In genomic region chr2:127408004-127408806, GRCh38 we compare ENCODE assay signal across 1 cellular context.
TF ChIP-seq lines count a peak whose summit lies in the region.

No MANE protein-coding gene starts in this region.

TF ChIP-seq in HepG2, 621 proteins besides CTCF, POLR2A, EP300 and RAD21 (continued from another document and continues in another):
- TF ChIP-seq PAXIP1 (CRISPR knock-in tag; conservative IDR thresholded peaks at IDR 0.05) (no peak; the same call in 1 of the 2 replicates), CBX5 (CRISPR knock-in tag; IDR thresholded peaks at IDR 0.05; ENCODE audit: borderline replicate concordance) (0 out of 2 replicates have a peak, but pooled peaks have one; percentile 57), ARNTL (CRISPR knock-in tag; IDR thresholded peaks at IDR 0.05) (no peak; the same call in 1 of the 2 replicates), CREM (IDR thresholded peaks at IDR 0.05) (no peak), CREM (CRISPR knock-in tag; IDR thresholded peaks at IDR 0.05) (no peak), ZBTB46 (CRISPR knock-in tag; IDR thresholded peaks at IDR 0.05; ENCODE audit: borderline replicate concordance) (no peak), NFIB (CRISPR knock-in tag; IDR thresholded peaks at IDR 0.05; ENCODE audit: borderline replicate concordance) (no peak), ZNF781 (CRISPR knock-in tag; IDR thresholded peaks at IDR 0.05; ENCODE audit: borderline replicate concordance, not compliant biosample characterization) (no peak), CCDC6 (CRISPR knock-in tag; IDR thresholded peaks at IDR 0.05) (peak; percentile 93), MEIS2 (CRISPR knock-in tag; IDR thresholded peaks at IDR 0.05) (peak; percentile 21; the same call in 1 of the 2 replicates), ZBTB40 (IDR thresholded peaks at IDR 0.05) (no peak), ZBTB40 (CRISPR knock-in tag; IDR thresholded peaks at IDR 0.05) (no peak; the same call in 1 of the 2 replicates), ZNF138 (CRISPR knock-in tag; IDR thresholded peaks at IDR 0.05; ENCODE audit: low read depth) (no peak), EEA1 (CRISPR knock-in tag; IDR thresholded peaks at IDR 0.05; ENCODE audit: borderline replicate concordance) (peak; percentile 90; the same call in 1 of the 2 replicates), ZNF883 (CRISPR knock-in tag; IDR thresholded peaks at IDR 0.05; ENCODE audit: not compliant biosample characterization) (peak; percentile 48), MTA1 (CRISPR knock-in tag; IDR thresholded peaks at IDR 0.05; ENCODE audit: borderline replicate concordance) (0 out of 2 replicates have a peak, but pooled peaks have one; percentile 25), PRDM15 (CRISPR knock-in tag; IDR thresholded peaks at IDR 0.05) (0 out of 2 replicates have a peak, but pooled peaks have one; percentile 16), CBX2 (IDR thresholded peaks at IDR 0.05; ENCODE audit: low read depth, low read length) (no peak), CBX2 (CRISPR knock-in tag; IDR thresholded peaks at IDR 0.05; ENCODE audit: low read depth) (no peak), ZSCAN25 (CRISPR knock-in tag; IDR thresholded peaks at IDR 0.05) (peak; percentile 71; the same call in 1 of the 2 replicates), HOXA5 (CRISPR knock-in tag; IDR thresholded peaks at IDR 0.05) (0 out of 2 replicates have a peak, but pooled peaks have one; percentile 45), STAT5B (CRISPR knock-in tag; IDR thresholded peaks at IDR 0.05) (no peak), ELK4 (CRISPR knock-in tag; IDR thresholded peaks at IDR 0.05; ENCODE audit: borderline replicate concordance) (no peak), CREB3 (CRISPR knock-in tag; IDR thresholded peaks at IDR 0.05) (peak; percentile 65; the same call in 1 of the 2 replicates), ZNF160 (CRISPR knock-in tag; IDR thresholded peaks at IDR 0.05) (peak; percentile 72), PHF8 (CRISPR knock-in tag; IDR thresholded peaks at IDR 0.05) (peak; percentile 80), ISL2 (CRISPR knock-in tag; IDR thresholded peaks at IDR 0.05) (no peak), KLF15 (CRISPR knock-in tag; IDR thresholded peaks at IDR 0.05; ENCODE audit: borderline replicate concordance) (0 out of 2 replicates have a peak, but pooled peaks have one; percentile 76), ZNF253 (CRISPR knock-in tag; IDR thresholded peaks at IDR 0.05; ENCODE audit: borderline replicate concordance) (no peak; the same call in 1 of the 2 replicates), ATF1 (CRISPR knock-in tag; IDR thresholded peaks at IDR 0.05) (no peak), ZNF264 (CRISPR knock-in tag; IDR thresholded peaks at IDR 0.05) (no peak), SPEN (CRISPR knock-in tag; IDR thresholded peaks at IDR 0.05; ENCODE audit: low read depth) (peak; percentile 87), ZNF7 (CRISPR knock-in tag; IDR thresholded peaks at IDR 0.05) (no peak), SP5 (CRISPR knock-in tag; IDR thresholded peaks at IDR 0.05; ENCODE audit: borderline replicate concordance, low read depth) (0 out of 2 replicates have a peak, but pooled peaks have one; percentile 28), SRSF4 (IDR thresholded peaks at IDR 0.05; ENCODE audit: low read depth, low read length, poor library complexity, severe bottlenecking) (no peak), CSRNP1 (CRISPR knock-in tag; IDR thresholded peaks at IDR 0.05) (no peak)
